In the genomic region with DNA sequence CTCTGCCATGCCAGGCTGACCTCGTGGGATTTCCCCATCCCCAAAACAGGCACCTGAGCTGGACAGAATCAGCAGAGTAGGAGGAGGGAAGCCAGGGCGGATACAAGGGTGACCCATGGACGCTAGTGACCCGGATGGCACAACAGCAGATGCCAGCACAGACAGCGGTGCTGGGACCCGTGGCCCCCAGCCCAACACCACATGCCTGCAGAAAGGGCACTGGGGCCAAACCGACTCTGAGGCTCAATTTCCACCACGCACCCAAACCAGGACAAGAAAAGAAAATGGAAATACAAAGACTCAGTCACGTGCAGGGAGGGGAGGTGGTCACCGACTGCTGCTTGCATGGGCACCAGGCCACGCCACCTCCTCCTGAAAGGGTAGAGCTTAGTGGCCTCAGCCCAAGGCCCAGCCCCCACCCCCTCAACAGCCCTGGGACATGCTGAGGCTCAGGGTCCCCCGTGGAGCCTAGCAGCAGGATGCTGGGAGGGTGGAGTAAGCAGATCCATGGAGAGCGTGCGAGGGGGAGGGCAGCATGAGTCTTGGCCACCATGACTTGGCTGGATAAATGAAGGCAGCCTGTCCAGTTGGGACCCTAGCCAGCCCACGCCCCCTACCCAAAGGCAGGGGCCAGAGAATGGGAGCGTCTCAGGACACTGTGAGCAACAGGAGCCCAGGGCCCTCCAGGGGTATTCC, we compare ENCODE assay signal across 19 cellular contexts. TPM values are rescaled to one million over a fixed set of nuclear protein-coding genes. Genes with fewer than 3 reads are reported as not detected.
DNase-seq lines count a peak whose midpoint lies in the region; ATAC-seq and TF ChIP-seq lines count a peak whose summit lies in the region.
"Had no signal": no experiment of that assay in that cellular context is flagged by ENCODE, and none has a peak within 500 bp of the region (broad histone marks: within the 10 kb centered on the region; RNA-seq: fewer than 3 reads in every experiment).

No MANE protein-coding gene starts in this region.

- H3K4me1 ChIP-seq in HEK293 (ENCODE audit: control insufficient read depth, insufficient read depth, low read length), result no peaks in the 10 kb centered on the region
- no peaks in the 10 kb centered on the region for H3K4me1 ChIP-seq in sigmoid colon

- no peak for TF ChIP-seq EP300 in sigmoid colon (IDR thresholded peaks at IDR 0.05)

- H3K9me3 ChIP-seq in HEK293 (ENCODE audit: control insufficient read depth, insufficient read depth, low read depth, low read length) (no peaks in the 10 kb centered on the region), sigmoid colon (no peaks in the 10 kb centered on the region)

- intact Hi-C loops in sigmoid colon (cut with DNase I), result no loop called here

- no peak for TF ChIP-seq POLR2A in sigmoid colon (IDR thresholded peaks at IDR 0.05)

- ATAC-seq in HG03139 (IDR thresholded peaks at IDR 0.05; ENCODE audit: unreplicated experiment), result no peak
- no peak for ATAC-seq in GM18498 (IDR thresholded peaks at IDR 0.05; ENCODE audit: unreplicated experiment)
- ATAC-seq: PC-3 had no signal

- WGBS in sigmoid colon, 2 donors, result 77 to 84% methylated on average over 16 of the region's 16 CpGs

- H3K27ac ChIP-seq in HEK293 (ENCODE audit: extremely low read depth, low read depth, low read length) (no peak overlapping the region), sigmoid colon (no peak overlapping the region)
- H3K27ac ChIP-seq: 22Rv1, C4-2B had no signal

- no peak for TF ChIP-seq CTCF in HEK293 (tag by site-specific recombination; IDR thresholded peaks at IDR 0.05)
- no peak for TF ChIP-seq CTCF in sigmoid colon (IDR thresholded peaks at IDR 0.05)

- POLR2A ChIA-PET in HEK293 (lab: Yijun Ruan, JAX), result no interaction called here

- H3K27me3 ChIP-seq in sigmoid colon, result peaks cover 6 to 43% (median 13%) of the 10 kb centered on the region in 3 donors

- DNase-seq in NCI-H146 (lab: John Stamatoyannopoulos, UW) (peak; percentile 25), NCI-H146 treated with DMSO at 0.1 percent for 48 hours (lab: John Stamatoyannopoulos, UW; ENCODE audit: unreplicated experiment) (no peak), islet precursor cell (peak; percentile 32), sigmoid colon (peak; percentile 43), hepatic stellate cell (ENCODE audit: low spot score) (no peak)
- DNase-seq: AML-193, DMS79, KBM-7, MV-4-11, NCI-H1930, NCI-H345, NCI-H524 treated with DMSO at 0.1 percent for 48 hours, PC-3, RPMI8226 had no signal

- H3K4me3 ChIP-seq in HEK293 (ENCODE audit: low read depth, low read length) (no peak overlapping the region), sigmoid colon (no peak overlapping the region)

- H3K36me3 ChIP-seq in HEK293 (ENCODE audit: control insufficient read depth in 2 of 2, insufficient read depth in 1 of 2, low read length in 2 of 2) (no peaks in the 10 kb centered on the region), sigmoid colon (no peaks in the 10 kb centered on the region)

- CTCF ChIA-PET in HEK293 (lab: Yijun Ruan, JAX), result no interaction called here

TF ChIP-seq in HEK293, 187 proteins besides CTCF, POLR2A, EP300 and RAD21:
- TF ChIP-seq, protein P1, sequence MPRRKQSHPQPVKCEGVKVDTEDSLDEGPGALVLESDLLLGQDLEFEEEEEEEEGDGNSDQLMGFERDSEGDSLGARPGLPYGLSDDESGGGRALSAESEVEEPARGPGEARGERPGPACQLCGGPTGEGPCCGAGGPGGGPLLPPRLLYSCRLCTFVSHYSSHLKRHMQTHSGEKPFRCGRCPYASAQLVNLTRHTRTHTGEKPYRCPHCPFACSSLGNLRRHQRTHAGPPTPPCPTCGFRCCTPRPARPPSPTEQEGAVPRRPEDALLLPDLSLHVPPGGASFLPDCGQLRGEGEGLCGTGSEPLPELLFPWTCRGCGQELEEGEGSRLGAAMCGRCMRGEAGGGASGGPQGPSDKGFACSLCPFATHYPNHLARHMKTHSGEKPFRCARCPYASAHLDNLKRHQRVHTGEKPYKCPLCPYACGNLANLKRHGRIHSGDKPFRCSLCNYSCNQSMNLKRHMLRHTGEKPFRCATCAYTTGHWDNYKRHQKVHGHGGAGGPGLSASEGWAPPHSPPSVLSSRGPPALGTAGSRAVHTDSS (tag by site-specific recombination; IDR thresholded peaks at IDR 0.05), result no peak
- no peak for TF ChIP-seq KLF7 (tag by site-specific recombination; IDR thresholded peaks at IDR 0.05; ENCODE audit: borderline replicate concordance)
- TF ChIP-seq, protein P2, sequence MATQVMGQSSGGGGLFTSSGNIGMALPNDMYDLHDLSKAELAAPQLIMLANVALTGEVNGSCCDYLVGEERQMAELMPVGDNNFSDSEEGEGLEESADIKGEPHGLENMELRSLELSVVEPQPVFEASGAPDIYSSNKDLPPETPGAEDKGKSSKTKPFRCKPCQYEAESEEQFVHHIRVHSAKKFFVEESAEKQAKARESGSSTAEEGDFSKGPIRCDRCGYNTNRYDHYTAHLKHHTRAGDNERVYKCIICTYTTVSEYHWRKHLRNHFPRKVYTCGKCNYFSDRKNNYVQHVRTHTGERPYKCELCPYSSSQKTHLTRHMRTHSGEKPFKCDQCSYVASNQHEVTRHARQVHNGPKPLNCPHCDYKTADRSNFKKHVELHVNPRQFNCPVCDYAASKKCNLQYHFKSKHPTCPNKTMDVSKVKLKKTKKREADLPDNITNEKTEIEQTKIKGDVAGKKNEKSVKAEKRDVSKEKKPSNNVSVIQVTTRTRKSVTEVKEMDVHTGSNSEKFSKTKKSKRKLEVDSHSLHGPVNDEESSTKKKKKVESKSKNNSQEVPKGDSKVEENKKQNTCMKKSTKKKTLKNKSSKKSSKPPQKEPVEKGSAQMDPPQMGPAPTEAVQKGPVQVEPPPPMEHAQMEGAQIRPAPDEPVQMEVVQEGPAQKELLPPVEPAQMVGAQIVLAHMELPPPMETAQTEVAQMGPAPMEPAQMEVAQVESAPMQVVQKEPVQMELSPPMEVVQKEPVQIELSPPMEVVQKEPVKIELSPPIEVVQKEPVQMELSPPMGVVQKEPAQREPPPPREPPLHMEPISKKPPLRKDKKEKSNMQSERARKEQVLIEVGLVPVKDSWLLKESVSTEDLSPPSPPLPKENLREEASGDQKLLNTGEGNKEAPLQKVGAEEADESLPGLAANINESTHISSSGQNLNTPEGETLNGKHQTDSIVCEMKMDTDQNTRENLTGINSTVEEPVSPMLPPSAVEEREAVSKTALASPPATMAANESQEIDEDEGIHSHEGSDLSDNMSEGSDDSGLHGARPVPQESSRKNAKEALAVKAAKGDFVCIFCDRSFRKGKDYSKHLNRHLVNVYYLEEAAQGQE (tag by site-specific recombination; IDR thresholded peaks at IDR 0.05), result no peak
- no peak for TF ChIP-seq ZNF837 (tag by site-specific recombination; IDR thresholded peaks at IDR 0.05)
- TF ChIP-seq ZNF394 (tag by site-specific recombination; IDR thresholded peaks at IDR 0.05; ENCODE audit: borderline replicate concordance), result no peak
- peak; percentile 62 for TF ChIP-seq ZIC2 (tag by site-specific recombination; IDR thresholded peaks at IDR 0.05)
- no peak for TF ChIP-seq ZBTB10 (tag by site-specific recombination; IDR thresholded peaks at IDR 0.05)

RNA-seq across cellular contexts. Expression of gene C4orf50, which starts 47.7 kb away (rescaled TPM):
- total RNA-seq in sigmoid colon, result under 1 TPM; 0.16 to 0.83 (median 0.70) TPM
- polyA plus RNA-seq in sigmoid colon, result under 1 TPM in 2 of 3 donors, not detected in 1; under 0.01 to 0.17 TPM
- total RNA-seq: PC-3 had no signal

Comparison
In these comparisons a context has a peak if more than half of its experiments do, and no peak if none do; other contexts are left out.
1. DNase-seq: peak in NCI-H146 (single experiment), islet precursor cell (single experiment) and sigmoid colon (single experiment); none in NCI-H146 treated with DMSO at 0.1 percent for 48 hours (single experiment) and hepatic stellate cell (single experiment).